ENCODE assay signal across 8 cellular contexts in genomic region chr20:51767867-51768758, GRCh38. TPM values are rescaled to one million over a fixed set of nuclear protein-coding genes. Genes with fewer than 3 reads are reported as not detected.
A peak's percentile ranks its signal among the peaks of the same experiment; 100 is the strongest.
DNase-seq lines count a peak whose midpoint lies in the region; ATAC-seq and TF ChIP-seq lines count a peak whose summit lies in the region.

TSS of gene ATP9A (minus strand) at chr20:51768390. CDS start at chr20:51768369, 21 bp downstream.

- no peak for DNase-seq in CD4-positive, alpha-beta memory T cell
- DNase-seq in LNCaP clone FGC (ENCODE audit: low read depth) (no peak), choroid plexus epithelial cell (ENCODE audit: low read depth) (peak; percentile 36), kidney epithelial cell (ENCODE audit: low read depth) (no peak), spleen (peak; percentile 79), LoVo (ENCODE audit: low spot score) (no peak), retina (no peak)

- ATAC-seq in GM18858 (IDR thresholded peaks at IDR 0.05; ENCODE audit: unreplicated experiment), result no peak

- peaks cover 0 to 5% (median 0%) of the 10 kb centered on the region in 8 donors for H3K9me3 Mint-ChIP-seq in CD4-positive, alpha-beta memory T cell

- H3K4me3 ChIP-seq in CD4-positive, alpha-beta memory T cell (ENCODE audit: low read length in 2 of 2), result no peak within 1 kb of the TSS
- H3K4me3 ChIP-seq in LNCaP clone FGC (ENCODE audit: low read depth, low read length) (peak within 1 kb of the TSS; percentile 94), choroid plexus epithelial cell (ENCODE audit: low read depth, low read length) (peak within 1 kb of the TSS; percentile 67), kidney epithelial cell (ENCODE audit: low read depth, low read length) (peak within 1 kb of the TSS; percentile 82), spleen (peak within 1 kb of the TSS; percentile 35 to 75 (median 57))

- peaks cover 7 to 11% (median 8%) of the 10 kb centered on the region in 4 donors for H3K4me1 Mint-ChIP-seq in CD4-positive, alpha-beta memory T cell

- intact Hi-C loops in CD4-positive, alpha-beta memory T cell (cut with micrococcal nuclease), result no loop called here
- intact Hi-C loops in spleen (cut with DNase I; ENCODE audit: low total_unique reads), result no loop called here

- no peak for TF ChIP-seq POLR2A in spleen (IDR thresholded peaks at IDR 0.05)

- H3K27ac ChIP-seq in CD4-positive, alpha-beta memory T cell (ENCODE audit: low read depth, low read length), result no peak within 1 kb of the TSS
- H3K27ac ChIP-seq in spleen, result peak within 1 kb of the TSS in 5 of 8 donors; percentile 22 to 80 (median 66)

- CTCF ChIA-PET in CD4-positive, alpha-beta memory T cell (lab: Charles Lee; ENCODE audit: partially characterized antibody), result no interaction called here

- no peaks in the 10 kb centered on the region for H3K36me3 Mint-ChIP-seq in CD4-positive, alpha-beta memory T cell

- H3K4me3 Mint-ChIP-seq in CD4-positive, alpha-beta memory T cell, result peak within 1 kb of the TSS; percentile 54 to 77 (median 72)

- no peak for TF ChIP-seq CTCF in LNCaP clone FGC (IDR thresholded peaks at IDR 0.05; ENCODE audit: control insufficient read depth, extremely low read depth, insufficient read depth)
- no peak for TF ChIP-seq CTCF in choroid plexus epithelial cell (conservative IDR thresholded peaks at IDR 0.05; ENCODE audit: low read depth, low read length)
- no peak for TF ChIP-seq CTCF in kidney epithelial cell (IDR thresholded peaks at IDR 0.05; ENCODE audit: insufficient read depth, low read length, poor library complexity, severe bottlenecking)
- TF ChIP-seq CTCF in spleen (IDR thresholded peaks at IDR 0.05 in 8 of 11, conservative IDR thresholded peaks at IDR 0.05 in 3 of 11), result no peak

- no peaks in the 10 kb centered on the region for H3K9me3 ChIP-seq in CD4-positive, alpha-beta memory T cell (ENCODE audit: control insufficient read depth in 1 of 2, low read length in 2 of 2)
- H3K9me3 ChIP-seq in spleen, result no peaks in the 10 kb centered on the region

- H3K36me3 ChIP-seq in CD4-positive, alpha-beta memory T cell (ENCODE audit: insufficient read depth, low read length), result no peaks in the 10 kb centered on the region
- H3K36me3 ChIP-seq in kidney epithelial cell (ENCODE audit: control insufficient read depth, insufficient read depth, low read length), result no peaks in the 10 kb centered on the region
- no peaks in the 10 kb centered on the region for H3K36me3 ChIP-seq in spleen

- POLR2A ChIA-PET in CD4-positive, alpha-beta memory T cell (lab: Charles Lee; ENCODE audit: partially characterized antibody), result no interaction called here

- H3K27ac Mint-ChIP-seq in CD4-positive, alpha-beta memory T cell, result no peak within 1 kb of the TSS

- 0 to 10% (median 1%) methylated on average over 27 to 129 of the region's 131 CpGs for WGBS in spleen, 5 donors

- peaks cover 15% of the 10 kb centered on the region for H3K27me3 ChIP-seq in CD4-positive, alpha-beta memory T cell (ENCODE audit: insufficient read depth, low read length)
- H3K27me3 ChIP-seq in kidney epithelial cell (ENCODE audit: control insufficient read depth, insufficient read depth, low read length), result no peaks in the 10 kb centered on the region
- H3K27me3 ChIP-seq in spleen (replicated peaks in 1 of 7), result peaks cover 0 to 72% (median 12%) of the 10 kb centered on the region in 7 donors

- peaks cover 18 to 27% of the 10 kb centered on the region in 2 donors for H3K27me3 Mint-ChIP-seq in CD4-positive, alpha-beta memory T cell

- H3K4me1 ChIP-seq in CD4-positive, alpha-beta memory T cell (ENCODE audit: insufficient read depth, low read length), result peaks cover 5% of the 10 kb centered on the region
- peaks cover 0 to 38% (median 16%) of the 10 kb centered on the region in 6 donors for H3K4me1 ChIP-seq in spleen

RNA-seq across cellular contexts. Expression of gene ATP9A, which starts in this region (rescaled TPM):
- total RNA-seq in CD4-positive, alpha-beta memory T cell, result 1 to 10 TPM in 1 of 2 experiments, under 1 TPM in 1; 0.47 to 1.0 TPM
- polyA plus RNA-seq in CD4-positive, alpha-beta memory T cell, result under 1 TPM; 0.14 to 0.18 TPM
- total RNA-seq in kidney epithelial cell (37.6 and 37.9 TPM in 2 replicates), spleen (10 to 100 TPM in 2 of 7 donors, 1 to 10 TPM in 5; 5.7 to 11.5 (median 9.0) TPM)
- polyA plus RNA-seq in spleen, result 1 to 10 TPM in 1 of 3 donors, under 1 TPM in 2; 0.37 to 1.2 (median 0.76) TPM

Comparison
In these comparisons a context has a peak if more than half of its experiments do, and no peak if none do; other contexts are left out.
1. DNase-seq: peak in choroid plexus epithelial cell (single experiment) and spleen (single experiment); none in CD4-positive, alpha-beta memory T cell (0 of 5), LNCaP clone FGC (single experiment), kidney epithelial cell (single experiment), LoVo (single experiment) and retina (single experiment).
2. H3K4me3 ChIP-seq: peak in LNCaP clone FGC (single experiment), choroid plexus epithelial cell (single experiment), kidney epithelial cell (single experiment) and spleen (8 of 8); none in CD4-positive, alpha-beta memory T cell (0 of 2).